In genomic region chr15:80838666-80839065, GRCh38 we compare ENCODE assay signal across 1 cellular context.
A peak's percentile ranks its signal among the peaks of the same experiment; 100 is the strongest.
TF ChIP-seq lines count a peak whose summit lies in the region.

No MANE protein-coding gene starts in this region.

TF ChIP-seq in HepG2, 621 proteins besides CTCF, POLR2A, EP300 and RAD21:
- TF ChIP-seq RARG (CRISPR knock-in tag; IDR thresholded peaks at IDR 0.05; ENCODE audit: low read depth) (no peak), KDM4B (CRISPR knock-in tag; IDR thresholded peaks at IDR 0.05) (peak; percentile 0; the same call in 1 of the 2 replicates), GPN1 (CRISPR knock-in tag; IDR thresholded peaks at IDR 0.05; ENCODE audit: borderline replicate concordance) (no peak), ZNF598 (CRISPR knock-in tag; IDR thresholded peaks at IDR 0.05; ENCODE audit: borderline replicate concordance) (0 out of 2 replicates have a peak, but pooled peaks have one; percentile 12), ZNF33A (CRISPR knock-in tag; IDR thresholded peaks at IDR 0.05; ENCODE audit: borderline replicate concordance) (0 out of 2 replicates have a peak, but pooled peaks have one; percentile 26), ZBTB37 (CRISPR knock-in tag; IDR thresholded peaks at IDR 0.05) (0 out of 2 replicates have a peak, but pooled peaks have one; percentile 10), SAFB2 (CRISPR knock-in tag; IDR thresholded peaks at IDR 0.05; ENCODE audit: borderline replicate concordance, low read depth) (no peak), MAFF (IDR thresholded peaks at IDR 0.05; ENCODE audit: low read depth, low read length) (no peak), BCL3 (CRISPR knock-in tag; IDR thresholded peaks at IDR 0.05) (no peak), CHD4 (IDR thresholded peaks at IDR 0.05; ENCODE audit: borderline replicate concordance, low read length) (peak; percentile 99), ZNF629 (CRISPR knock-in tag; conservative IDR thresholded peaks at IDR 0.05) (peak; percentile 99), E2F2 (CRISPR knock-in tag; IDR thresholded peaks at IDR 0.05; ENCODE audit: borderline replicate concordance) (no peak), MXD1 (CRISPR knock-in tag; IDR thresholded peaks at IDR 0.05) (0 out of 2 replicates have a peak, but pooled peaks have one; percentile 45), RCOR2 (CRISPR knock-in tag; IDR thresholded peaks at IDR 0.05) (peak; percentile 80; the same call in 1 of the 2 replicates), EHMT2 (IDR thresholded peaks at IDR 0.05; ENCODE audit: borderline replicate concordance, low read depth, low read length) (0 out of 2 replicates have a peak, but pooled peaks have one; percentile 11), THAP9 (CRISPR knock-in tag; IDR thresholded peaks at IDR 0.05; ENCODE audit: borderline replicate concordance) (no peak), SRF (IDR thresholded peaks at IDR 0.05; ENCODE audit: low read depth, low read length) (no peak), ZNF230 (CRISPR knock-in tag; IDR thresholded peaks at IDR 0.05) (0 out of 2 replicates have a peak, but pooled peaks have one; percentile 7), ZNF569 (CRISPR knock-in tag; IDR thresholded peaks at IDR 0.05; ENCODE audit: borderline replicate concordance) (no peak), KLF15 (CRISPR knock-in tag; IDR thresholded peaks at IDR 0.05; ENCODE audit: borderline replicate concordance) (0 out of 2 replicates have a peak, but pooled peaks have one; percentile 2), MED13 (CRISPR knock-in tag; IDR thresholded peaks at IDR 0.05) (no peak), CHD2 (IDR thresholded peaks at IDR 0.05; ENCODE audit: low read depth, low read length) (no peak), ZNF562 (CRISPR knock-in tag; IDR thresholded peaks at IDR 0.05; ENCODE audit: borderline replicate concordance) (no peak), TFDP1 (CRISPR knock-in tag; IDR thresholded peaks at IDR 0.05; ENCODE audit: borderline replicate concordance) (no peak), HHEX (CRISPR knock-in tag; IDR thresholded peaks at IDR 0.05) (no peak), NFKB2 (CRISPR knock-in tag; IDR thresholded peaks at IDR 0.05; ENCODE audit: borderline replicate concordance) (no peak), HMG20A (CRISPR knock-in tag; IDR thresholded peaks at IDR 0.05; ENCODE audit: borderline replicate concordance) (no peak), HDAC6 (IDR thresholded peaks at IDR 0.05; ENCODE audit: low read depth, low read length) (0 out of 2 replicates have a peak, but pooled peaks have one; percentile 77), PITX1 (CRISPR knock-in tag; IDR thresholded peaks at IDR 0.05) (no peak), KDM1A (CRISPR knock-in tag; IDR thresholded peaks at IDR 0.05) (peak; percentile 97), ZNF333 (CRISPR knock-in tag; IDR thresholded peaks at IDR 0.05; ENCODE audit: borderline replicate concordance) (0 out of 2 replicates have a peak, but pooled peaks have one; percentile 6), ADNP (CRISPR knock-in tag; IDR thresholded peaks at IDR 0.05) (peak; percentile 84), HIVEP1 (CRISPR knock-in tag; IDR thresholded peaks at IDR 0.05) (0 out of 2 replicates have a peak, but pooled peaks have one; percentile 2), HINFP (CRISPR knock-in tag; IDR thresholded peaks at IDR 0.05; ENCODE audit: low read depth) (no peak)
